Comparison of ENCODE assay signal across 1 cellular context in genomic region chr4:52989865-52990264, GRCh38.
A peak's percentile ranks its signal among the peaks of the same experiment; 100 is the strongest.
TF ChIP-seq lines count a peak whose summit lies in the region.

No MANE protein-coding gene starts in this region.

TF ChIP-seq in SK-N-SH, 30 proteins besides CTCF, POLR2A, EP300 and RAD21:
- TF ChIP-seq, protein P1, sequence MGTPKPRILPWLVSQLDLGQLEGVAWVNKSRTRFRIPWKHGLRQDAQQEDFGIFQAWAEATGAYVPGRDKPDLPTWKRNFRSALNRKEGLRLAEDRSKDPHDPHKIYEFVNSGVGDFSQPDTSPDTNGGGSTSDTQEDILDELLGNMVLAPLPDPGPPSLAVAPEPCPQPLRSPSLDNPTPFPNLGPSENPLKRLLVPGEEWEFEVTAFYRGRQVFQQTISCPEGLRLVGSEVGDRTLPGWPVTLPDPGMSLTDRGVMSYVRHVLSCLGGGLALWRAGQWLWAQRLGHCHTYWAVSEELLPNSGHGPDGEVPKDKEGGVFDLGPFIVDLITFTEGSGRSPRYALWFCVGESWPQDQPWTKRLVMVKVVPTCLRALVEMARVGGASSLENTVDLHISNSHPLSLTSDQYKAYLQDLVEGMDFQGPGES (IDR thresholded peaks at IDR 0.05; ENCODE audit: low read depth, low read length), result no peak
- TF ChIP-seq RXRA (IDR thresholded peaks at IDR 0.05; ENCODE audit: borderline replicate concordance, low read depth) (no peak), FOXJ3 (CRISPR knock-in tag; IDR thresholded peaks at IDR 0.05) (peak; percentile 76), RCOR1 (IDR thresholded peaks at IDR 0.05; ENCODE audit: low read length) (peak; percentile 90), SMC3 (IDR thresholded peaks at IDR 0.05; ENCODE audit: low read depth, low read length) (no peak), RFX5 (IDR thresholded peaks at IDR 0.05; ENCODE audit: low read length) (no peak), FOXM1 (IDR thresholded peaks at IDR 0.05; ENCODE audit: low read depth) (no peak), EZH2phosphoT487 (IDR thresholded peaks at IDR 0.05; ENCODE audit: borderline replicate concordance, low read depth) (no peak), GABPA (IDR thresholded peaks at IDR 0.05; ENCODE audit: low read depth) (no peak), POLR2AphosphoS5 (IDR thresholded peaks at IDR 0.05; ENCODE audit: low read depth, low read length) (no peak), ELF1 (IDR thresholded peaks at IDR 0.05) (no peak), TAF1 (IDR thresholded peaks at IDR 0.05; ENCODE audit: borderline replicate concordance, low read depth, low read length) (no peak), JUND (IDR thresholded peaks at IDR 0.05) (no peak), SIN3A (IDR thresholded peaks at IDR 0.05; ENCODE audit: borderline replicate concordance, low read depth, low read length) (no peak), MAX (IDR thresholded peaks at IDR 0.05; ENCODE audit: low read depth) (no peak), CHD2 (IDR thresholded peaks at IDR 0.05; ENCODE audit: low read length, partially characterized antibody) (peak; percentile 80), USF1 (IDR thresholded peaks at IDR 0.05; ENCODE audit: borderline replicate concordance, low read depth) (no peak), NRF1 (IDR thresholded peaks at IDR 0.05; ENCODE audit: low read depth, low read length) (no peak), MEF2A (IDR thresholded peaks at IDR 0.05; ENCODE audit: borderline replicate concordance, low read depth) (no peak), YY1 (IDR thresholded peaks at IDR 0.05; ENCODE audit: low read depth) (no peak), NFIC (IDR thresholded peaks at IDR 0.05; ENCODE audit: borderline replicate concordance) (no peak), FOSL2 (IDR thresholded peaks at IDR 0.05; ENCODE audit: borderline replicate concordance, low read depth) (no peak), GATA2 (CRISPR knock-in tag; IDR thresholded peaks at IDR 0.05) (peak; percentile 97), MXI1 (IDR thresholded peaks at IDR 0.05; ENCODE audit: low read depth, low read length) (peak; percentile 65; the same call in 1 of the 2 replicates), TCF12 (IDR thresholded peaks at IDR 0.05) (no peak), TEAD4 (IDR thresholded peaks at IDR 0.05; ENCODE audit: borderline replicate concordance, insufficient read depth) (no peak)
- TF ChIP-seq, protein P2, sequence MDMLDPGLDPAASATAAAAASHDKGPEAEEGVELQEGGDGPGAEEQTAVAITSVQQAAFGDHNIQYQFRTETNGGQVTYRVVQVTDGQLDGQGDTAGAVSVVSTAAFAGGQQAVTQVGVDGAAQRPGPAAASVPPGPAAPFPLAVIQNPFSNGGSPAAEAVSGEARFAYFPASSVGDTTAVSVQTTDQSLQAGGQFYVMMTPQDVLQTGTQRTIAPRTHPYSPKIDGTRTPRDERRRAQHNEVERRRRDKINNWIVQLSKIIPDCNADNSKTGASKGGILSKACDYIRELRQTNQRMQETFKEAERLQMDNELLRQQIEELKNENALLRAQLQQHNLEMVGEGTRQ (IDR thresholded peaks at IDR 0.05; ENCODE audit: borderline replicate concordance, low read depth, low read length), result no peak
- TF ChIP-seq, protein P3, sequence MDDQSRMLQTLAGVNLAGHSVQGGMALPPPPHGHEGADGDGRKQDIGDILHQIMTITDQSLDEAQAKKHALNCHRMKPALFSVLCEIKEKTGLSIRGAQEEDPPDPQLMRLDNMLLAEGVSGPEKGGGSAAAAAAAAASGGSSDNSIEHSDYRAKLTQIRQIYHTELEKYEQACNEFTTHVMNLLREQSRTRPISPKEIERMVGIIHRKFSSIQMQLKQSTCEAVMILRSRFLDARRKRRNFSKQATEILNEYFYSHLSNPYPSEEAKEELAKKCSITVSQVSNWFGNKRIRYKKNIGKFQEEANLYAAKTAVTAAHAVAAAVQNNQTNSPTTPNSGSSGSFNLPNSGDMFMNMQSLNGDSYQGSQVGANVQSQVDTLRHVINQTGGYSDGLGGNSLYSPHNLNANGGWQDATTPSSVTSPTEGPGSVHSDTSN (IDR thresholded peaks at IDR 0.05), result no peak
- TF ChIP-seq, protein P4, sequence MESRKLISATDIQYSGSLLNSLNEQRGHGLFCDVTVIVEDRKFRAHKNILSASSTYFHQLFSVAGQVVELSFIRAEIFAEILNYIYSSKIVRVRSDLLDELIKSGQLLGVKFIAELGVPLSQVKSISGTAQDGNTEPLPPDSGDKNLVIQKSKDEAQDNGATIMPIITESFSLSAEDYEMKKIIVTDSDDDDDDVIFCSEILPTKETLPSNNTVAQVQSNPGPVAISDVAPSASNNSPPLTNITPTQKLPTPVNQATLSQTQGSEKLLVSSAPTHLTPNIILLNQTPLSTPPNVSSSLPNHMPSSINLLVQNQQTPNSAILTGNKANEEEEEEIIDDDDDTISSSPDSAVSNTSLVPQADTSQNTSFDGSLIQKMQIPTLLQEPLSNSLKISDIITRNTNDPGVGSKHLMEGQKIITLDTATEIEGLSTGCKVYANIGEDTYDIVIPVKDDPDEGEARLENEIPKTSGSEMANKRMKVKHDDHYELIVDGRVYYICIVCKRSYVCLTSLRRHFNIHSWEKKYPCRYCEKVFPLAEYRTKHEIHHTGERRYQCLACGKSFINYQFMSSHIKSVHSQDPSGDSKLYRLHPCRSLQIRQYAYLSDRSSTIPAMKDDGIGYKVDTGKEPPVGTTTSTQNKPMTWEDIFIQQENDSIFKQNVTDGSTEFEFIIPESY (IDR thresholded peaks at IDR 0.05; ENCODE audit: borderline replicate concordance, low read depth), result no peak
- TF ChIP-seq, protein P5, sequence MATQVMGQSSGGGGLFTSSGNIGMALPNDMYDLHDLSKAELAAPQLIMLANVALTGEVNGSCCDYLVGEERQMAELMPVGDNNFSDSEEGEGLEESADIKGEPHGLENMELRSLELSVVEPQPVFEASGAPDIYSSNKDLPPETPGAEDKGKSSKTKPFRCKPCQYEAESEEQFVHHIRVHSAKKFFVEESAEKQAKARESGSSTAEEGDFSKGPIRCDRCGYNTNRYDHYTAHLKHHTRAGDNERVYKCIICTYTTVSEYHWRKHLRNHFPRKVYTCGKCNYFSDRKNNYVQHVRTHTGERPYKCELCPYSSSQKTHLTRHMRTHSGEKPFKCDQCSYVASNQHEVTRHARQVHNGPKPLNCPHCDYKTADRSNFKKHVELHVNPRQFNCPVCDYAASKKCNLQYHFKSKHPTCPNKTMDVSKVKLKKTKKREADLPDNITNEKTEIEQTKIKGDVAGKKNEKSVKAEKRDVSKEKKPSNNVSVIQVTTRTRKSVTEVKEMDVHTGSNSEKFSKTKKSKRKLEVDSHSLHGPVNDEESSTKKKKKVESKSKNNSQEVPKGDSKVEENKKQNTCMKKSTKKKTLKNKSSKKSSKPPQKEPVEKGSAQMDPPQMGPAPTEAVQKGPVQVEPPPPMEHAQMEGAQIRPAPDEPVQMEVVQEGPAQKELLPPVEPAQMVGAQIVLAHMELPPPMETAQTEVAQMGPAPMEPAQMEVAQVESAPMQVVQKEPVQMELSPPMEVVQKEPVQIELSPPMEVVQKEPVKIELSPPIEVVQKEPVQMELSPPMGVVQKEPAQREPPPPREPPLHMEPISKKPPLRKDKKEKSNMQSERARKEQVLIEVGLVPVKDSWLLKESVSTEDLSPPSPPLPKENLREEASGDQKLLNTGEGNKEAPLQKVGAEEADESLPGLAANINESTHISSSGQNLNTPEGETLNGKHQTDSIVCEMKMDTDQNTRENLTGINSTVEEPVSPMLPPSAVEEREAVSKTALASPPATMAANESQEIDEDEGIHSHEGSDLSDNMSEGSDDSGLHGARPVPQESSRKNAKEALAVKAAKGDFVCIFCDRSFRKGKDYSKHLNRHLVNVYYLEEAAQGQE (IDR thresholded peaks at IDR 0.05; ENCODE audit: low read depth, low read length), result no peak
